ENCODE assay signal across 23 cellular contexts in the genomic region with DNA sequence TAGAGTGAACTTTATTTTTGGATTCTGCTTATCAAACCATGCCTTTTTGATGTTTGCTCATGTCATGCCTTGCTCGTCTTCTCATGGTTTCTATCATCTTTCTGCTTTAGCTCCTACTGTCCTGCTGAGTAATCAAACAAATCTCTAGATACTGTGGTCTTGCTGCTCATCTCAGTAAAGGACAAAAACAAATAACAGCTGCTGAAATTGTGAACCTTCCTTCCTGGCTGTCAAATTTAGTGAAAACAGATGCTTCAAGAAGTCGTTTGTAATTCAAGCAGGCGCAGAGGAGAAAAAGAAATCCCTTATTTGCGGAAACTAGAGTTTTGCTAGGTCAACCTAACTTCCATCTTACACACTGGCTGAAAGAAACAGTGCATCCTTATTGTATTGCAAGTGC.
DNase-seq lines count a peak whose midpoint lies in the region; ATAC-seq, FAIRE-seq and TF ChIP-seq lines count a peak whose summit lies in the region.
"Had no signal": no experiment of that assay in that cellular context is flagged by ENCODE, and none has a peak within 500 bp of the region (broad histone marks: within the 10 kb centered on the region; RNA-seq: fewer than 3 reads in every experiment).

No MANE protein-coding gene starts in this region.

- no peaks in the 10 kb centered on the region for H3K79me1 ChIP-seq in H1 (ENCODE audit: low read depth, low read length)

- H2BK12ac ChIP-seq in H1 (ENCODE audit: low read depth, low read length) = no peak overlapping the region

- no peak overlapping the region for H4K5ac ChIP-seq in H1 (ENCODE audit: insufficient read length, low read depth, low read length)

- H2AK5ac ChIP-seq in H1 (ENCODE audit: low read depth, low read length) = no peak overlapping the region

- H4K20me1 ChIP-seq in H1 (replicated peaks in 1 of 2; ENCODE audit: control insufficient read depth in 1 of 2, insufficient read depth in 2 of 2, low read length in 2 of 2) = no peaks in the 10 kb centered on the region
- H4K20me1 ChIP-seq: BLaER1 treated with 17β-estradiol and CSF1 and Interleukin-3, amounts not matched to agents 10 nM and 100 nM had no signal

- POLR2A ChIA-PET in H1 (lab: Charles Lee; ENCODE audit: partially characterized antibody) = no interaction called here

- no peak overlapping the region for H3K9ac ChIP-seq in H1 (replicated peaks in 1 of 4; ENCODE audit: extremely low read depth in 1 of 4, low read depth in 3 of 4, low read length in 3 of 4)
- H3K9ac ChIP-seq: BLaER1 treated with 17β-estradiol and CSF1 and Interleukin-3, amounts not matched to agents 10 nM and 100 nM had no signal

- H3K27me3 ChIP-seq in H1 (replicated peaks in 1 of 4; ENCODE audit: control insufficient read depth in 3 of 4, extremely low read depth in 1 of 4, insufficient read depth in 3 of 4, low read length in 3 of 4) = no peaks in the 10 kb centered on the region
- H3K27me3 ChIP-seq: BLaER1 treated with 17β-estradiol and CSF1 and Interleukin-3, amounts not matched to agents 10 nM and 100 nM; gastroesophageal sphincter; right lobe of liver had no signal

- DNase-seq in AG08395 (ENCODE audit: low spot score) (peak; percentile 2), HFF-Myc (ENCODE audit: extremely low read depth, low read depth) (peak; percentile 26), H1 (ENCODE audit: low read depth in 1 of 2, low spot score in 2 of 2) (no peak), myocyte (ENCODE audit: low read depth) (peak; percentile 47), NCI-H446 (lab: John Stamatoyannopoulos, UW) (no peak), amniotic stem cell (lab: John Stamatoyannopoulos, UW) (no peak)
- DNase-seq: activated CD4-positive, CD25-positive, alpha-beta regulatory T cell treated with anti-CD3 and anti-CD28 coated beads, Interleukin-2, amount 50 U/mL, for 72 hours; activated naive CD4-positive, alpha-beta T cell treated with anti-CD3 and anti-CD28 coated beads, Interleukin-2, amount 10 ng/mL, durations not matched to agents 7 days and 5 days; activated T-cell treated with anti-CD3 and anti-CD28 coated beads, Interleukin-2, amount 50 U/mL, for 48 hours; Calu3; caudate nucleus; IMR-90; naive B cell; PC-9; right lobe of liver; SHP77; T-cell had no signal

- FAIRE-seq in H1 (lab: Jason Lieb, UNC) = no peak
- FAIRE-seq: A549 had no signal

- H3K4me1 ChIP-seq in H1 (replicated peaks in 1 of 4; ENCODE audit: control insufficient read depth in 3 of 4, insufficient read depth in 4 of 4, low read length in 3 of 4) = no peaks in the 10 kb centered on the region
- H3K4me1 ChIP-seq: A549; BLaER1 treated with 17β-estradiol and CSF1 and Interleukin-3, amounts not matched to agents 10 nM and 100 nM; gastroesophageal sphincter; right lobe of liver had no signal

- no peak overlapping the region for H2BK5ac ChIP-seq in H1 (ENCODE audit: low read depth, low read length)

- WGBS in H1 (ENCODE audit: extremely low coverage in 1 of 2, insufficient coverage in 1 of 2, insufficient read length in 1 of 2, insufficient replicate concordance in 2 of 2, low coverage in 1 of 2, low lambda C conversion rate in 2 of 2, missing lambda C conversion rate in 1 of 2), 2 experiments = 93% methylated on average over 4 of the region's 4 CpGs; no CpG with 5 or more reads in 1 of the 2 experiments

- no peak overlapping the region for H3K18ac ChIP-seq in H1 (ENCODE audit: extremely low read depth, low read length)

- no peak overlapping the region for H4K91ac ChIP-seq in H1 (replicated peaks; ENCODE audit: insufficient read length, low read length)

- no peaks in the 10 kb centered on the region for H3K79me2 ChIP-seq in H1 (ENCODE audit: control insufficient read depth in 1 of 2, insufficient read depth in 2 of 2, low read length in 2 of 2)

- no peaks in the 10 kb centered on the region for H3K23me2 ChIP-seq in H1 (ENCODE audit: low read depth, low read length)

- no peak for TF ChIP-seq POLR2A in H1 (IDR thresholded peaks at IDR 0.05; ENCODE audit: control extremely low read depth in 1 of 2, low read depth in 2 of 2, low read length in 2 of 2)

- no peaks in the 10 kb centered on the region for H3K36me3 ChIP-seq in H1 (ENCODE audit: control insufficient read depth in 2 of 4, insufficient read depth in 4 of 4, low read length in 3 of 4)
- H3K36me3 ChIP-seq: BLaER1 treated with 17β-estradiol and CSF1 and Interleukin-3, amounts not matched to agents 10 nM and 100 nM; gastroesophageal sphincter; right lobe of liver had no signal

- H3K9me3 ChIP-seq in H1 (ENCODE audit: insufficient read depth in 2 of 2, low read depth in 1 of 2, low read length in 1 of 2) = no peaks in the 10 kb centered on the region; a peak in 1 of 4 replicates
- H3K9me3 ChIP-seq: A549, gastroesophageal sphincter, right lobe of liver had no signal

- H3K27ac ChIP-seq in H1 (ENCODE audit: low read depth, low read length) = no peak overlapping the region
- H3K27ac ChIP-seq: A549; BLaER1 treated with 17β-estradiol and CSF1 and Interleukin-3, amounts not matched to agents 10 nM and 100 nM; gastroesophageal sphincter; PC-9; right lobe of liver had no signal

- H3K4ac ChIP-seq in H1 (replicated peaks; ENCODE audit: insufficient read length, low read depth, low read length) = no peak overlapping the region

- H2BK20ac ChIP-seq in H1 (ENCODE audit: low read length) = no peak overlapping the region

- no peak overlapping the region for H2BK120ac ChIP-seq in H1 (replicated peaks; ENCODE audit: low read depth, low read length)

- TF ChIP-seq CTCF in HFF-Myc (IDR thresholded peaks at IDR 0.05; ENCODE audit: low read depth, low read length, missing control alignments) = no peak
- no peak for TF ChIP-seq CTCF in H1 (IDR thresholded peaks at IDR 0.05; ENCODE audit: control extremely low read depth in 1 of 3, insufficient read depth in 1 of 3, low read depth in 1 of 3, low read length in 3 of 3)

- TF ChIP-seq EP300 in H1 (IDR thresholded peaks at IDR 0.05; ENCODE audit: borderline replicate concordance in 1 of 2, low read depth in 2 of 2, low read length in 2 of 2) = no peak

- no peak overlapping the region for H3K4me2 ChIP-seq in H1 (ENCODE audit: insufficient read depth in 1 of 2, low read depth in 2 of 2, low read length in 2 of 2)
- H3K4me2 ChIP-seq: A549; BLaER1 treated with 17β-estradiol and CSF1 and Interleukin-3, amounts not matched to agents 10 nM and 100 nM; GM23338; PC-9 had no signal

- H4K8ac ChIP-seq in H1 (ENCODE audit: extremely low read depth, insufficient read depth, low read length) = no peak overlapping the region

- H3K56ac ChIP-seq in H1 (replicated peaks; ENCODE audit: insufficient read length, low read depth, low read length) = no peak overlapping the region

- no peak overlapping the region for H3K14ac ChIP-seq in H1 (ENCODE audit: insufficient read length)

- no peak overlapping the region for H3K23ac ChIP-seq in H1 (ENCODE audit: insufficient read length)

- no peak overlapping the region for H3K4me3 ChIP-seq in HFF-Myc (replicated peaks; ENCODE audit: low read depth, low read length)
- no peak overlapping the region for H3K4me3 ChIP-seq in H1 (ENCODE audit: extremely low read depth in 1 of 4, insufficient read depth in 2 of 4, low read depth in 3 of 4, low read length in 4 of 4)
- H3K4me3 ChIP-seq: A549; BLaER1 treated with 17β-estradiol and CSF1 and Interleukin-3, amounts not matched to agents 10 nM and 100 nM; gastroesophageal sphincter; GM23338; PC-9; right lobe of liver had no signal

- CTCF ChIA-PET in H1 (lab: Charles Lee; ENCODE audit: partially characterized antibody) = no interaction called here

- peak overlapping the region; percentile 36; the same call in 1 of the 2 replicates for H2AFZ ChIP-seq in H1 (ENCODE audit: low read length)
- H2AFZ ChIP-seq: GM23338, PC-9 had no signal

- TF ChIP-seq RAD21 in H1 (IDR thresholded peaks at IDR 0.05 in 1 of 2, conservative IDR thresholded peaks at IDR 0.05 in 1 of 2; ENCODE audit: low read depth in 2 of 2, low read length in 2 of 2) = no peak

- H2BK15ac ChIP-seq in H1 (ENCODE audit: low read length) = no peak overlapping the region

- no peak for ATAC-seq in HG03521 (IDR thresholded peaks at IDR 0.05; ENCODE audit: unreplicated experiment)
- ATAC-seq in HG02588 (IDR thresholded peaks at IDR 0.05; ENCODE audit: unreplicated experiment) = no peak
- ATAC-seq: A549, gastroesophageal sphincter, GM23338, right lobe of liver, T-cell had no signal

TF ChIP-seq in H1, 55 proteins besides CTCF, POLR2A, EP300 and RAD21:
- TF ChIP-seq SP1 (IDR thresholded peaks at IDR 0.05; ENCODE audit: low read depth, low read length) (no peak), SIX5 (IDR thresholded peaks at IDR 0.05; ENCODE audit: low read depth, low read length) (no peak), SIN3A (conservative IDR thresholded peaks at IDR 0.05 in 1 of 2, IDR thresholded peaks at IDR 0.05 in 1 of 2; ENCODE audit: low read depth in 1 of 2, low read length in 2 of 2) (no peak), KDM4A (IDR thresholded peaks at IDR 0.05; ENCODE audit: low read depth, low read length, severe bottlenecking) (no peak), FOSL1 (IDR thresholded peaks at IDR 0.05; ENCODE audit: insufficient read depth, low read depth, low read length) (no peak), SRF (IDR thresholded peaks at IDR 0.05; ENCODE audit: low read depth, low read length) (no peak), GABPA (IDR thresholded peaks at IDR 0.05; ENCODE audit: borderline replicate concordance, insufficient read depth, low read length) (no peak), POLR2AphosphoS5 (IDR thresholded peaks at IDR 0.05; ENCODE audit: low read depth, low read length) (no peak), CEBPB (IDR thresholded peaks at IDR 0.05; ENCODE audit: low read depth, low read length) (no peak)
- TF ChIP-seq, protein P1, sequence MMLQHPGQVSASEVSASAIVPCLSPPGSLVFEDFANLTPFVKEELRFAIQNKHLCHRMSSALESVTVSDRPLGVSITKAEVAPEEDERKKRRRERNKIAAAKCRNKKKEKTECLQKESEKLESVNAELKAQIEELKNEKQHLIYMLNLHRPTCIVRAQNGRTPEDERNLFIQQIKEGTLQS (IDR thresholded peaks at IDR 0.05; ENCODE audit: insufficient read depth, low read depth, low read length) = no peak

Comparison
In these comparisons a context has a peak if more than half of its experiments do, and no peak if none do; other contexts are left out.
1. DNase-seq: peak in AG08395 (single experiment), HFF-Myc (single experiment) and myocyte (single experiment); none in H1 (0 of 2), NCI-H446 (0 of 2) and amniotic stem cell (single experiment).